ENCODE assay signal across 8 cellular contexts in the genomic region with DNA sequence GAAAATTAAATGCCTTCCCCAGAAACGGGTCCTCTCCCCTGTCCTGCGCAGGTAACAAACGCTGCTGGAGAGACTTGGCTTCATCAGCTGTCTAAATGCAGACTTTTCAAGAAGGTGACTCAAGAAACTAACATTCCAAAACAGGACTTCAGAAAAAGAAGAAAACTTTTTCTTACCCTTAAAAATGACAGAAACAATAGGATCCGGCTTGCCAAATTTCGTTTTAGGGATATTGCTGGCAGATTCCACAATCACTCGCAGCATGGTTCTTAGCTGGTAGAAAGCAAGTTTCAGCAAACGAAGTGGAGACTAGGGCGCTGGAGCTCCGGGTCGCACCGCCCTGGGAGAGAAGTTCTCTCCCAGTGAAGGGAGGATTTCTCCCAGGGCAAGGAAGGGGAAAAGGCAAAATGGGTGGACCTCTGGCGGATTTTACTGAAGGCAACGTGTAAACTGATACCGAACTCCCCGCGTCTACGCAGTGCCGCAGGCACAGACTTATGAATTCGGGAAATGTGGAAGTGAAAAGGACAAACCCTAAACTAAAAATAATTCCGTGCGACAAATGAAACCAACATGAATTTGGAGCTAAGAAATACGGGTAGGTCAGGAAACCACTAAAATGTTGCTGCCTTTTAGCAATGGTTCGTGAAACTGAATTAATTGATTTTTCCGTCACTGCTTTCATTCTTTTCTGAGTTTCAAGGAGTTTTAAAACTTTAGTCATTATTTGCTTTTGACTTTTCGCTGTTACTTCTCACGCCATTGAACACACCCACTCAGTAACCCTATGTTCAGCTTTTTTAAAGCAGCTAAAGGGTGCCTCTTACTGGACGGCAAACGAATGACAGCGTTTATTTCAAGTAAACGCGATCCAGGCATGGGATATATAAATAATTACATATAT. TPM values are rescaled to one million over a fixed set of nuclear protein-coding genes. Genes with fewer than 3 reads are reported as not detected.
DNase-seq lines count a peak whose midpoint lies in the region; ATAC-seq and TF ChIP-seq lines count a peak whose summit lies in the region.

A gene with protein sequence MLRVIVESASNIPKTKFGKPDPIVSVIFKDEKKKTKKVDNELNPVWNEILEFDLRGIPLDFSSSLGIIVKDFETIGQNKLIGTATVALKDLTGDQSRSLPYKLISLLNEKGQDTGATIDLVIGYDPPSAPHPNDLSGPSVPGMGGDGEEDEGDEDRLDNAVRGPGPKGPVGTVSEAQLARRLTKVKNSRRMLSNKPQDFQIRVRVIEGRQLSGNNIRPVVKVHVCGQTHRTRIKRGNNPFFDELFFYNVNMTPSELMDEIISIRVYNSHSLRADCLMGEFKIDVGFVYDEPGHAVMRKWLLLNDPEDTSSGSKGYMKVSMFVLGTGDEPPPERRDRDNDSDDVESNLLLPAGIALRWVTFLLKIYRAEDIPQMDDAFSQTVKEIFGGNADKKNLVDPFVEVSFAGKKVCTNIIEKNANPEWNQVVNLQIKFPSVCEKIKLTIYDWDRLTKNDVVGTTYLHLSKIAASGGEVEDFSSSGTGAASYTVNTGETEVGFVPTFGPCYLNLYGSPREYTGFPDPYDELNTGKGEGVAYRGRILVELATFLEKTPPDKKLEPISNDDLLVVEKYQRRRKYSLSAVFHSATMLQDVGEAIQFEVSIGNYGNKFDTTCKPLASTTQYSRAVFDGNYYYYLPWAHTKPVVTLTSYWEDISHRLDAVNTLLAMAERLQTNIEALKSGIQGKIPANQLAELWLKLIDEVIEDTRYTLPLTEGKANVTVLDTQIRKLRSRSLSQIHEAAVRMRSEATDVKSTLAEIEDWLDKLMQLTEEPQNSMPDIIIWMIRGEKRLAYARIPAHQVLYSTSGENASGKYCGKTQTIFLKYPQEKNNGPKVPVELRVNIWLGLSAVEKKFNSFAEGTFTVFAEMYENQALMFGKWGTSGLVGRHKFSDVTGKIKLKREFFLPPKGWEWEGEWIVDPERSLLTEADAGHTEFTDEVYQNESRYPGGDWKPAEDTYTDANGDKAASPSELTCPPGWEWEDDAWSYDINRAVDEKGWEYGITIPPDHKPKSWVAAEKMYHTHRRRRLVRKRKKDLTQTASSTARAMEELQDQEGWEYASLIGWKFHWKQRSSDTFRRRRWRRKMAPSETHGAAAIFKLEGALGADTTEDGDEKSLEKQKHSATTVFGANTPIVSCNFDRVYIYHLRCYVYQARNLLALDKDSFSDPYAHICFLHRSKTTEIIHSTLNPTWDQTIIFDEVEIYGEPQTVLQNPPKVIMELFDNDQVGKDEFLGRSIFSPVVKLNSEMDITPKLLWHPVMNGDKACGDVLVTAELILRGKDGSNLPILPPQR (N-terminal part only) (minus strand): TSS at position 404 of the 904 bp plus-strand sequence. CDS start 140 bp downstream, at position 264.

- in situ Hi-C loops in KBM-7 (cut with MboI; ENCODE audit: low pct_unique_long_range_greater_than_20kb, low sequenced_read_pairs), result no loop called here

- H3K27ac ChIP-seq in SJCRH30 (peak within 1 kb of the TSS; percentile 31), cardiac muscle cell (peak within 1 kb of the TSS; percentile 80), ovary (peak within 1 kb of the TSS; percentile 79 to 87)

- peak; percentile 79 for ATAC-seq in GM21528 (IDR thresholded peaks at IDR 0.05; ENCODE audit: low FRiP score, unreplicated experiment)

- peak; percentile 49 for TF ChIP-seq CTCF in cardiac muscle cell (IDR thresholded peaks at IDR 0.05; ENCODE audit: low read depth, low read length)
- TF ChIP-seq CTCF in ovary (IDR thresholded peaks at IDR 0.05), result peak; percentile 43 to 80 (median 76)

- no peak for TF ChIP-seq EP300 in ovary (IDR thresholded peaks at IDR 0.05)

- H3K27me3 ChIP-seq in SJCRH30, result no peaks in the 10 kb centered on the region
- no peaks in the 10 kb centered on the region for H3K27me3 ChIP-seq in cardiac muscle cell
- no peaks in the 10 kb centered on the region for H3K27me3 ChIP-seq in ovary

- DNase-seq in DMS53 treated with DMSO at 0.1 percent for 48 hours (lab: John Stamatoyannopoulos, UW; ENCODE audit: unreplicated experiment), result peak; percentile 59
- peak; percentile 89 for DNase-seq in KBM-7
- DNase-seq in SJCRH30, result peak; percentile 58 to 75
- DNase-seq in amniotic epithelial cell (ENCODE audit: low read depth), result peak; percentile 83
- DNase-seq in cardiac muscle cell (ENCODE audit: low read depth in 1 of 2, low spot score in 1 of 2), result peak; percentile 77 to 90
- peak; percentile 63 to 73 (median 70) for DNase-seq in ovary
- no peak for DNase-seq in GF-D8 (lab: John Stamatoyannopoulos, UW)

- peak; percentile 48 for TF ChIP-seq POLR2A in ovary (IDR thresholded peaks at IDR 0.05)

- H3K9me3 ChIP-seq in SJCRH30 (replicated peaks) (no peaks in the 10 kb centered on the region), cardiac muscle cell (ENCODE audit: low read depth) (no peaks in the 10 kb centered on the region), ovary (no peaks in the 10 kb centered on the region)

- H3K4me1 ChIP-seq in SJCRH30 (no peaks in the 10 kb centered on the region), cardiac muscle cell (ENCODE audit: low read depth) (peaks cover 3% of the 10 kb centered on the region), ovary (ENCODE audit: insufficient read depth) (peaks cover 5% of the 10 kb centered on the region)

- no peaks in the 10 kb centered on the region for H3K36me3 ChIP-seq in SJCRH30
- no peaks in the 10 kb centered on the region for H3K36me3 ChIP-seq in cardiac muscle cell
- no peaks in the 10 kb centered on the region for H3K36me3 ChIP-seq in ovary

- H3K4me3 ChIP-seq in SJCRH30 (peak within 1 kb of the TSS; percentile 61), cardiac muscle cell (peak within 1 kb of the TSS; percentile 78), ovary (peak within 1 kb of the TSS; percentile 44)

- WGBS in ovary, 3 donors, result 0% methylated on average over 30 to 31 of the region's 31 CpGs

- intact Hi-C loops in ovary (cut with DNase I), result loop anchor here (2.0 to 10.0 kb wide), 3 partner anchors 45 to 105 kb away; no protein-coding TSS in a partner anchor

RNA-seq across cellular contexts. Expression of the gene that starts here (rescaled TPM):
- total RNA-seq in SJCRH30 (2014; rRNA removed; shearing (Covaris generic)), result 4.2 and 4.6 TPM in 2 replicates
- total RNA-seq in cardiac muscle cell, result 18.1 and 22.4 TPM in 2 replicates
- polyA plus RNA-seq in cardiac muscle cell, result 9.6 and 13.4 TPM in 2 replicates
- 10 to 100 TPM; 14.9 to 78.4 (median 45.7) TPM for total RNA-seq in ovary
- 10 to 100 TPM in 1 of 2 donors, 1 to 10 TPM in 1; 7.9 to 89.0 TPM for polyA plus RNA-seq in ovary

Comparison
In these comparisons a context has a peak if more than half of its experiments do, and no peak if none do; other contexts are left out.
1. H3K27ac ChIP-seq: peak in every context shown above with its lines; median percentile 83 in ovary; 80 in cardiac muscle cell; 31 in SJCRH30.